Comparison of ENCODE assay signal across 8 cellular contexts in genomic region chr5:176687247-176687646, GRCh38. TPM values are rescaled to one million over a fixed set of nuclear protein-coding genes. Genes with fewer than 3 reads are reported as not detected.
"Had no signal": no experiment of that assay in that cellular context is flagged by ENCODE, and none has a peak within 500 bp of the region (broad histone marks: within the 10 kb centered on the region; RNA-seq: fewer than 3 reads in every experiment).

No MANE protein-coding gene starts in this region.

- H3K4me2 ChIP-seq: GM23338 had no signal

- H3K36me3 ChIP-seq: HAP-1 had no signal

- H3K4me3 Mint-ChIP-seq: GM23338, HFFc6 had no signal

- H3K9me3 ChIP-seq: HAP-1 had no signal

- ATAC-seq: K562 had no signal

- H3K4me3 ChIP-seq: GM23338, HAP-1, K562 had no signal

- H2AFZ ChIP-seq: GM23338 had no signal

- H3K27ac Mint-ChIP-seq: GM23338, HFFc6 had no signal

- DNase-seq: HFFc6, IMR-90, KG1 had no signal

RNA-seq across cellular contexts. Expression of gene EIF4E1B, which starts 56.8 kb away (rescaled TPM):
- total RNA-seq: H4, HFFc6, HT-29, IMR-90, K562 had no signal
- polyA plus RNA-seq: GM23338, IMR-90, K562 had no signal

RNA-seq across cellular contexts. Expression of gene SNCB, which starts 56.9 kb away (rescaled TPM):
- total RNA-seq: HFFc6, HT-29, IMR-90, K562 had no signal
- polyA plus RNA-seq: K562 had no signal
